Comparison of ENCODE assay signal across 27 cellular contexts in genomic region chr18:75340206-75340605, GRCh38.
"Had no signal": no experiment of that assay in that cellular context is flagged by ENCODE, and none has a peak within 500 bp of the region (broad histone marks: within the 10 kb centered on the region; RNA-seq: fewer than 3 reads in every experiment).

No MANE protein-coding gene starts in this region.

- DNase-seq: immature natural killer cell; kidney; left colon; left lung; lower lobe of right lung; mammary epithelial cell; mesenchymal stem cell; naive B cell; natural killer cell; nephron progenitor cell; ovary; right cardiac atrium; stimulated activated CD4-positive, alpha-beta T cell treated with anti-CD3 and anti-CD28 coated beads, Interleukin-4, amount 100 ng/mL, for 24 hours; stimulated activated naive CD4-positive, alpha-beta T cell; tibial artery; trophoblast cell; uterus had no signal

- ATAC-seq: left colon; left lung; lower lobe of right lung; natural killer cell; right cardiac atrium; sciatic nerve; stimulated activated effector memory CD8-positive, alpha-beta T cell treated with anti-CD3 and anti-CD28 coated beads, Interleukin-12 subunit alpha, Interleukin-12 subunit beta, amount 100 ng/mL, for 72 hours had no signal

- H3K9me3 Mint-ChIP-seq: immature natural killer cell; mesothelial cell of epicardium; naive B cell; natural killer cell; nephron progenitor cell; stimulated activated effector memory CD8-positive, alpha-beta T cell treated with anti-CD3 and anti-CD28 coated beads, Interleukin-12 subunit alpha, Interleukin-12 subunit beta, amount 100 ng/mL, for 72 hours; stimulated activated naive CD8-positive, alpha-beta T cell treated with anti-CD3 and anti-CD28 coated beads, Interleukin-15, Interleukin-2, amounts not matched to agents 100 ng/mL and 50 ng/mL, for 24 hours had no signal

- H3K36me3 ChIP-seq: left lung, lower lobe of right lung, neural progenitor cell, ovary, suprapubic skin, thoracic aorta, tibial artery, uterus had no signal

- H3K27ac ChIP-seq: left lung, lower lobe of right lung, neural progenitor cell, ovary, skin epidermis, suprapubic skin, thoracic aorta, tibial artery, uterus had no signal

- H2AFZ ChIP-seq: neural progenitor cell had no signal

- H3K27ac Mint-ChIP-seq: immature natural killer cell; mesothelial cell of epicardium; naive B cell; natural killer cell; nephron progenitor cell; neural progenitor cell; progenitor cell of endocrine pancreas; stimulated activated effector memory CD8-positive, alpha-beta T cell treated with anti-CD3 and anti-CD28 coated beads, Interleukin-12 subunit alpha, Interleukin-12 subunit beta, amount 100 ng/mL, for 72 hours; stimulated activated naive CD8-positive, alpha-beta T cell treated with anti-CD3 and anti-CD28 coated beads, Interleukin-15, Interleukin-2, amounts not matched to agents 100 ng/mL and 50 ng/mL, for 24 hours had no signal

- H3K4me1 ChIP-seq: left lung, lower lobe of right lung, suprapubic skin, tibial artery, uterus had no signal

- FAIRE-seq: islet of Langerhans, kidney had no signal

- H3K4me3 Mint-ChIP-seq: immature natural killer cell; mesothelial cell of epicardium; natural killer cell; nephron progenitor cell; neural progenitor cell; stimulated activated effector memory CD8-positive, alpha-beta T cell treated with anti-CD3 and anti-CD28 coated beads, Interleukin-12 subunit alpha, Interleukin-12 subunit beta, amount 100 ng/mL, for 72 hours; stimulated activated naive CD8-positive, alpha-beta T cell treated with anti-CD3 and anti-CD28 coated beads, Interleukin-15, Interleukin-2, amounts not matched to agents 100 ng/mL and 50 ng/mL, for 24 hours had no signal

- H3K36me3 Mint-ChIP-seq: immature natural killer cell; mesothelial cell of epicardium; naive B cell; natural killer cell; neural progenitor cell; stimulated activated effector memory CD8-positive, alpha-beta T cell treated with anti-CD3 and anti-CD28 coated beads, Interleukin-12 subunit alpha, Interleukin-12 subunit beta, amount 100 ng/mL, for 72 hours had no signal

- H3K4me1 Mint-ChIP-seq: immature natural killer cell, naive B cell had no signal

- H3K27me3 Mint-ChIP-seq: progenitor cell of endocrine pancreas; stimulated activated naive CD8-positive, alpha-beta T cell treated with anti-CD3 and anti-CD28 coated beads, Interleukin-15, Interleukin-2, amounts not matched to agents 100 ng/mL and 50 ng/mL, for 24 hours had no signal

- H3K9ac ChIP-seq: neural progenitor cell had no signal

- H3K4me2 ChIP-seq: neural progenitor cell had no signal

- H3K4me3 ChIP-seq: left lung, lower lobe of right lung, neural progenitor cell, ovary, skin epidermis, suprapubic skin, thoracic aorta, tibial artery, uterus had no signal

- H3K9me3 ChIP-seq: left lung, lower lobe of right lung, ovary, suprapubic skin, thoracic aorta, tibial artery, uterus had no signal

- H3K27me3 ChIP-seq: left lung, neural progenitor cell, ovary, uterus had no signal
